In the genomic region with DNA sequence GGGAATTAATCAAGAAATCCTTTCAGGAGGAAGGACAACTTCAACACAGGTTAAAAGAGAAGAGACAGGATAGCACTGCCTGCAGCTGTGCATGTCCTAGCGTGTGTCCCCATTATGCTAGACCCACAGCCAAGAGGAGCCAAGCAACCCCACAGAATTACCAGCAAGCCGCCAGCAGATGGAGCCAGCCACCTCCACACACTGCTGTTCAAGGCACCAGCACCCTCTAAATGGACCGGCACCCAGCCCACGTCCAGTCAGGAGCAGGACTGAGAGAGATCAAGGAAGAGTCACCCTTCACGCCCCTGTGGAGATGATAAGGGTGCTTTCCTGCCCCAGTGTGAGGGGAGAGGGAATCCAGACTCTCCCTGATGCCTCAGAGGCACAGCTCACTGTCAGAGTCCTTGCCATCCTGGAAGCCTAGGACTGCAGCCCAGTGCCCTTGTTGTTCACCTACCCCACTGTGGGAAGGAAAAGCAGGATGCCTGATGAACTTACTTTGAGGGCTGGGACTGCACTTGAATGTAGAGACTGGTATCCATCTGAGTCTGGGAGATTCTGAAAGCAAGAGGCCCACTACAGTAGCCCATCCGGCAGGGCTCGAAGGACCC, we compare ENCODE assay signal across 8 cellular contexts. TPM values are rescaled to one million over a fixed set of nuclear protein-coding genes. Genes with fewer than 3 reads are reported as not detected.
DNase-seq lines count a peak whose midpoint lies in the region; ATAC-seq and TF ChIP-seq lines count a peak whose summit lies in the region.

No MANE protein-coding gene starts in this region.

- peak overlapping the region; percentile 66 for H3K4me2 ChIP-seq in hepatocyte

- WGBS in hepatocyte (ENCODE audit: low lambda C conversion rate, missing lambda C conversion rate): 36% methylated on average over 7 of the region's 7 CpGs

- ATAC-seq in HG02885 (IDR thresholded peaks at IDR 0.05; ENCODE audit: poor library complexity, unreplicated experiment): peak; percentile 62
- no peak for ATAC-seq in GM21576 (IDR thresholded peaks at IDR 0.05; ENCODE audit: unreplicated experiment)

- H3K27me3 ChIP-seq in ascending aorta (no peaks in the 10 kb centered on the region), hepatocyte (no peaks in the 10 kb centered on the region)

- no peaks in the 10 kb centered on the region for H3K79me2 ChIP-seq in hepatocyte

- TF ChIP-seq CTCF in ascending aorta (IDR thresholded peaks at IDR 0.05) (peak; percentile 51 to 81 (median 69)), hepatocyte (IDR thresholded peaks at IDR 0.05; ENCODE audit: poor library complexity) (peak; percentile 75)

- H3K27ac ChIP-seq in ascending aorta (peak overlapping the region; percentile 59 to 86), hepatocyte (peak overlapping the region; percentile 90)

- DNase-seq in NCI-H1105 (lab: John Stamatoyannopoulos, UW): peak; percentile 24
- no peak for DNase-seq in NCI-H1105 treated with DMSO at 0.1 percent for 48 hours (lab: John Stamatoyannopoulos, UW)
- DNase-seq in RKO (ENCODE audit: low spot score): peak; percentile 45
- peak in 1 of 2 donors; percentile 87 for DNase-seq in ascending aorta (ENCODE audit: low spot score in 2 of 2)
- DNase-seq in hepatocyte (ENCODE audit: low spot score): peak; percentile 70
- DNase-seq in renal cortical epithelial cell (ENCODE audit: low read depth): peak; percentile 33

- no peaks in the 10 kb centered on the region for H3K36me3 ChIP-seq in ascending aorta
- no peaks in the 10 kb centered on the region for H3K36me3 ChIP-seq in hepatocyte (replicated peaks; ENCODE audit: insufficient read depth, low read depth)

- H3K9me3 ChIP-seq in ascending aorta (no peaks in the 10 kb centered on the region), hepatocyte (ENCODE audit: low read depth) (no peaks in the 10 kb centered on the region)

- H3K4me1 ChIP-seq in ascending aorta (peaks cover 0 to 6% of the 10 kb centered on the region in 2 donors), hepatocyte (ENCODE audit: insufficient read depth) (peaks cover 17% of the 10 kb centered on the region)

- H2AFZ ChIP-seq in hepatocyte: no peak overlapping the region

- intact Hi-C loops in ascending aorta (cut with DNase I): no loop called here

- H3K4me3 ChIP-seq in ascending aorta (peak overlapping the region in 1 of 2 donors; percentile 43), hepatocyte (no peak overlapping the region)

- no peaks in the 10 kb centered on the region for H4K20me1 ChIP-seq in hepatocyte (ENCODE audit: insufficient read depth, poor library complexity, severe bottlenecking)

- H3K9me2 ChIP-seq in hepatocyte (replicated peaks; ENCODE audit: insufficient read depth): no peaks in the 10 kb centered on the region

RNA-seq across cellular contexts. Expression of a gene that starts 37.1 kb away (rescaled TPM):
- 13.0 TPM for total RNA-seq in ascending aorta
- 16.4 and 18.1 TPM in 2 replicates for total RNA-seq in hepatocyte
- polyA plus RNA-seq in hepatocyte: 10.2 and 11.4 TPM in 2 replicates
- total RNA-seq in renal cortical epithelial cell: 24.0 and 83.8 TPM in 2 replicates
